In genomic region chr5:143395638-143396352, GRCh38 we compare ENCODE assay signal across 9 cellular contexts. TPM values are rescaled to one million over a fixed set of nuclear protein-coding genes. Genes with fewer than 3 reads are reported as not detected.
DNase-seq lines count a peak whose midpoint lies in the region; ATAC-seq, FAIRE-seq and TF ChIP-seq lines count a peak whose summit lies in the region.
"Had no signal": no experiment of that assay in that cellular context is flagged by ENCODE, and none has a peak within 500 bp of the region (broad histone marks: within the 10 kb centered on the region; RNA-seq: fewer than 3 reads in every experiment).

No MANE protein-coding gene starts in this region.

- peak overlapping the region; percentile 81 for H3K4me2 ChIP-seq in keratinocyte (ENCODE audit: control insufficient read depth, extremely low read depth, insufficient read depth, low read depth, low read length)

- H3K4me3 ChIP-seq in Panc1 (ENCODE audit: low read depth in 2 of 2, low read length in 2 of 2) (peak overlapping the region in 1 of 2 experiments; percentile 91; a peak in 1 of 4 replicates), keratinocyte (ENCODE audit: control insufficient read depth in 2 of 3, extremely low read depth in 1 of 3, insufficient read depth in 2 of 3, low read depth in 1 of 3, low read length in 3 of 3) (peak overlapping the region; percentile 64 to 94 (median 86))

- peaks cover 31% of the 10 kb centered on the region for H3K4me1 Mint-ChIP-seq in Calu3 (ENCODE audit: low read depth, unreplicated experiment)

- H3K36me3 ChIP-seq in Panc1 (ENCODE audit: control insufficient read depth, insufficient read depth, low read length), result peaks cover 8% of the 10 kb centered on the region; the same call in 1 of the 2 replicates
- peaks cover 0 to 2% of the 10 kb centered on the region in 2 experiments for H3K36me3 ChIP-seq in keratinocyte (ENCODE audit: control insufficient read depth in 2 of 2, extremely low read depth in 1 of 2, insufficient read depth in 2 of 2, low read length in 2 of 2)

- TF ChIP-seq CTCF in Calu3 (IDR thresholded peaks at IDR 0.05; ENCODE audit: unreplicated experiment) (no peak), Panc1 (IDR thresholded peaks at IDR 0.05) (no peak), keratinocyte (optimal IDR thresholded peaks at IDR 0.05 in 1 of 3, IDR thresholded peaks at IDR 0.05 in 1 of 3, conservative IDR thresholded peaks at IDR 0.05 in 1 of 3; ENCODE audit: extremely low read depth in 1 of 3, insufficient read depth in 2 of 3, low read length in 3 of 3) (no peak), GM10266 (IDR thresholded peaks at IDR 0.05; ENCODE audit: control insufficient read depth, insufficient read depth, low read depth, missing control alignments) (no peak)

- H2AFZ ChIP-seq in keratinocyte (ENCODE audit: control insufficient read depth, low read length), result no peak overlapping the region

- H3K9me3 ChIP-seq in Panc1 (ENCODE audit: control insufficient read depth, insufficient read depth, low read depth, low read length), result no peaks in the 10 kb centered on the region
- H3K9me3 ChIP-seq in keratinocyte (ENCODE audit: control insufficient read depth, low read depth, low read length), result no peaks in the 10 kb centered on the region

- H3K9ac ChIP-seq in keratinocyte (ENCODE audit: control insufficient read depth, extremely low read depth, insufficient read depth, low read length), result peak overlapping the region; percentile 93

- CTCF ChIA-PET in Calu3 (lab: Charles Lee) (interaction anchor here (0.8 kb wide), 1 partner anchor 264 kb away, joined by 3 read pairs; no protein-coding TSS in a partner anchor), Panc1 (lab: Charles Lee) (interaction anchor here (0.6 kb wide), 1 partner anchor 286 kb away, joined by 3 read pairs; no protein-coding TSS in a partner anchor)

- H3K27me3 Mint-ChIP-seq in Calu3 (ENCODE audit: unreplicated experiment), result no peaks in the 10 kb centered on the region

- H3K27ac ChIP-seq in Panc1 (ENCODE audit: low read length) (peak overlapping the region; percentile 73; the same call in 1 of the 2 replicates), keratinocyte (ENCODE audit: control insufficient read depth, insufficient read depth, low read length) (peak overlapping the region; percentile 84)
- H3K27ac ChIP-seq: HL-60 had no signal

- ATAC-seq in GM21576 (IDR thresholded peaks at IDR 0.05; ENCODE audit: unreplicated experiment) (peak; percentile 34), Panc1 (no peak)

- DNase-seq in Calu3 (no peak), Panc1 (ENCODE audit: low read depth, low spot score) (no peak), keratinocyte (ENCODE audit: low read depth, low spot score) (no peak), GM10266 (ENCODE audit: extremely low spot score) (no peak), islet precursor cell (no peak), T-helper 9 cell (no peak), NCI-H2107 (lab: John Stamatoyannopoulos, UW) (no peak)

- POLR2A ChIA-PET in Panc1 (lab: Charles Lee), result no interaction called here

- peak overlapping the region; percentile 60 for H3K4me3 Mint-ChIP-seq in Calu3 (ENCODE audit: low read depth, unreplicated experiment)

- dilution Hi-C loops in keratinocyte (cut with MboI; ENCODE audit: extremely low pct_ligation_motif_present, low sequenced_read_pairs), result no loop called here

- peak overlapping the region; percentile 25 for H3K27ac Mint-ChIP-seq in Calu3 (ENCODE audit: unreplicated experiment)

- no peak for FAIRE-seq in keratinocyte (lab: Jason Lieb, UNC)

- in situ Hi-C loops in Panc1 (cut with HindIII; ENCODE audit: low pct_unique_long_range_greater_than_20kb, low sequenced_read_pairs), result no loop called here

- peaks cover 38% of the 10 kb centered on the region for H3K36me3 Mint-ChIP-seq in Calu3 (ENCODE audit: insufficient read depth, unreplicated experiment)

- BruUV-seq in Calu3 (replicated peaks; lab: Mats Ljungman, UMichigan) (no TSS peak), Panc1 (replicated peaks; lab: Mats Ljungman, UMichigan) (no TSS peak)

- H3K4me1 ChIP-seq in Panc1 (ENCODE audit: control insufficient read depth, insufficient read depth, low read length), result peaks cover 59% of the 10 kb centered on the region
- peaks cover 28% of the 10 kb centered on the region for H3K4me1 ChIP-seq in keratinocyte (ENCODE audit: control insufficient read depth, extremely low read depth, insufficient read depth, low read length)

- peaks cover 99% of the 10 kb centered on the region for H3K79me2 ChIP-seq in keratinocyte (ENCODE audit: control insufficient read depth, insufficient read depth, low read length)

- H4K20me1 ChIP-seq in keratinocyte (ENCODE audit: control insufficient read depth, extremely low read depth, insufficient read depth, low read length), result no peaks in the 10 kb centered on the region

- intact Hi-C loops in Calu3 (cut with micrococcal nuclease; ENCODE audit: unreplicated experiment) (loop anchor here (5.0 to 10.0 kb wide), 4 partner anchors 93 to 749 kb away; no protein-coding TSS in a partner anchor), Panc1 (cut with micrococcal nuclease; ENCODE audit: unreplicated experiment) (loop anchor here (10.0 kb wide), 1 partner anchor 91 kb away; no protein-coding TSS in a partner anchor)

- no peaks in the 10 kb centered on the region for H3K9me1 ChIP-seq in keratinocyte (ENCODE audit: control insufficient read depth, extremely low read depth, insufficient read depth, low read length)

- no peaks in the 10 kb centered on the region for H3K27me3 ChIP-seq in Panc1 (ENCODE audit: control insufficient read depth, insufficient read depth, low read length)
- no peaks in the 10 kb centered on the region for H3K27me3 ChIP-seq in keratinocyte (ENCODE audit: control insufficient read depth, extremely low read depth, insufficient read depth, low read length)

- H3K9me3 Mint-ChIP-seq in Calu3 (ENCODE audit: low read depth, unreplicated experiment), result no peaks in the 10 kb centered on the region

RNA-seq across cellular contexts. Expression of gene NR3C1, which starts 7.7 kb away (rescaled TPM):
- total RNA-seq in Calu3 (2022), result 63.1 and 72.4 TPM in 2 replicates
- 52.6 TPM for total RNA-seq in Panc1 (2021; ENCODE audit: unreplicated experiment)
- polyA plus RNA-seq in Panc1 (2012; ENCODE audit: insufficient read length), result 15.0 TPM
- polyA plus RNA-seq in keratinocyte, result 21.7 to 30.7 TPM (median 25.8 TPM) in 3 replicates
- 14.8 TPM for polyA plus RNA-seq in keratinocyte (2011; ENCODE audit: low read depth)
- 12.4 and 23.6 TPM in 2 replicates for polyA plus RNA-seq in keratinocyte (2011; cell fraction: cytosol; rRNA removed)
- polyA plus RNA-seq in keratinocyte (2011; cell fraction: nucleus; rRNA removed), result 24.1 and 28.0 TPM in 2 replicates
- polyA plus RNA-seq in keratinocyte (2012; ENCODE audit: low replicate concordance), result 19.3 and 23.3 TPM in 2 replicates
- polyA minus RNA-seq in keratinocyte, result 16.2 to 59.6 TPM (median 49.4 TPM) in 3 replicates
- polyA minus RNA-seq in keratinocyte (2011; cell fraction: cytosol; rRNA and poly(A)+ RNA removed), result 24.4 TPM
- polyA minus RNA-seq in keratinocyte (2011; cell fraction: nucleus; rRNA and poly(A)+ RNA removed), result 43.6 and 80.7 TPM in 2 replicates
